ENCODE assay signal across 8 cellular contexts in the genomic region with DNA sequence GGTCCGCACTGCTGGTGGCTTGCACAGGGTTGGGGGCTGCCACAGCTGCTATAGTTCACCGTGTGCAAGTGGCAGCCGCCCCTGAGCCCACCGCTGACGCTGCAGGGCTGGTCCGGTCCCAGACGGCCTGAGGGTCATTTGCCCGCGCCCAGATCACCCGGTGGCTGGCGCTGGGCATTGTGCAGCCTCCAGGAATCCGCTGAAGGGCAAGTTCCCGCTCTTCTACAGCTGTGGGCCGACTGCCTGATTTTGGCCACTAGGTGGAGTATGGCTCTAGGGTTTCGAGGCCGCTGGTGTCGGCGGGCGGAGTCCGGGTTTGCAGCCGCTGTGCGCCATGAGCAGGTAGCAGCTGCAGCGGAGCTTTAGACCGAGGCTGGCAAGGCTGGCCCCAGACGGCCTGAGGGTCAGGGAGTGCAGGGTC.
DNase-seq lines count a peak whose midpoint lies in the region; ATAC-seq, FAIRE-seq and TF ChIP-seq lines count a peak whose summit lies in the region.
"Not testable (repeated sequence)": the region's sequence is repeated elsewhere in the genome, so short reads cannot be mapped to it uniquely, and the experiment has no call there.

No MANE protein-coding gene starts in this region.

- DNase-seq in DMS53 treated with DMSO at 0.1 percent for 48 hours (lab: John Stamatoyannopoulos, UW; ENCODE audit: unreplicated experiment) (peak; percentile 5), NCI-H1930 (lab: John Stamatoyannopoulos, UW) (peak; percentile 3 to 72), NOMO-1 treated with DMSO at 0.1 percent for 48 hours (lab: John Stamatoyannopoulos, UW; ENCODE audit: unreplicated experiment) (peak; percentile 3), WERI-Rb-1 (peak; percentile 66), fibroblast of villous mesenchyme (ENCODE audit: low read depth) (peak; percentile 0), mucosa of descending colon (peak in 2 of 3 donors; percentile 1 to 42), urothelium cell line (ENCODE audit: low spot score) (peak; percentile 11)
- peak; percentile 42 for DNase-seq in activated T-cell treated with anti-CD3 and anti-CD28 coated beads, Interleukin-2, amount 50 U/mL, for 24 hours

- H3K9me3 ChIP-seq in WERI-Rb-1 (ENCODE audit: severe bottlenecking): not testable (repeated sequence)
- peaks cover 44% of the 10 kb centered on the region for H3K9me3 ChIP-seq in mucosa of descending colon

- not testable (repeated sequence) for H3K36me3 ChIP-seq in WERI-Rb-1; mucosa of descending colon (ENCODE audit: low read depth)

- H3K27ac Mint-ChIP-seq in activated T-cell treated with anti-CD3 and anti-CD28 coated beads, Interleukin-2, amount 50 U/mL, for 24 hours: not testable (repeated sequence)

- H3K27ac ChIP-seq in WERI-Rb-1: not testable (repeated sequence)

- TF ChIP-seq CTCF in WERI-Rb-1 (IDR thresholded peaks at IDR 0.05; ENCODE audit: low read depth, low read length): peak; percentile 55
- peak; percentile 16 for TF ChIP-seq CTCF in fibroblast of villous mesenchyme (IDR thresholded peaks at IDR 0.05; ENCODE audit: insufficient read depth, low read depth, low read length)
- not testable (repeated sequence) for TF ChIP-seq CTCF in mucosa of descending colon (IDR thresholded peaks at IDR 0.05)

- H3K4me3 Mint-ChIP-seq in activated T-cell treated with anti-CD3 and anti-CD28 coated beads, Interleukin-2, amount 50 U/mL, for 24 hours: not testable (repeated sequence)

- not testable (repeated sequence) for H3K27me3 Mint-ChIP-seq in activated T-cell treated with anti-CD3 and anti-CD28 coated beads, Interleukin-2, amount 50 U/mL, for 24 hours

- H3K4me3 ChIP-seq in WERI-Rb-1 (ENCODE audit: low read depth, low read length); fibroblast of villous mesenchyme (ENCODE audit: low read depth, low read length); mucosa of descending colon: not testable (repeated sequence)

- not testable (repeated sequence) for ATAC-seq in mucosa of descending colon

- H3K4me1 Mint-ChIP-seq in activated T-cell treated with anti-CD3 and anti-CD28 coated beads, Interleukin-2, amount 50 U/mL, for 24 hours (ENCODE audit: low read depth): not testable (repeated sequence)

- not testable (repeated sequence) for FAIRE-seq in urothelium cell line (lab: Jason Lieb, UNC)

- intact Hi-C loops in mucosa of descending colon (cut with DNase I, micrococcal nuclease): not testable (repeated sequence)

- H3K4me1 ChIP-seq in mucosa of descending colon (ENCODE audit: low read depth): not testable (repeated sequence)

- not testable (repeated sequence) for H3K36me3 Mint-ChIP-seq in activated T-cell treated with anti-CD3 and anti-CD28 coated beads, Interleukin-2, amount 50 U/mL, for 24 hours (ENCODE audit: low read depth)

- H3K27me3 ChIP-seq in WERI-Rb-1 (ENCODE audit: insufficient read depth, low read depth, severe bottlenecking): peaks cover 17% of the 10 kb centered on the region

- H3K9me3 Mint-ChIP-seq in activated T-cell treated with anti-CD3 and anti-CD28 coated beads, Interleukin-2, amount 50 U/mL, for 24 hours: not testable (repeated sequence)

Comparison
In these comparisons a context has a peak if more than half of its experiments do, and no peak if none do; other contexts are left out.
1. DNase-seq: peak in every context shown above with its lines; median percentile 66 in WERI-Rb-1; 42 in activated T-cell treated with anti-CD3 and anti-CD28 coated beads, Interleukin-2, amount 50 U/mL, for 24 hours; 38 in NCI-H1930; 22 in mucosa of descending colon; 11 in urothelium cell line; 5 in DMS53 treated with DMSO at 0.1 percent for 48 hours; 3 in NOMO-1 treated with DMSO at 0.1 percent for 48 hours; 0 in fibroblast of villous mesenchyme.